Comparison of ENCODE assay signal across 17 cellular contexts in genomic region chr6:105458061-105458460, GRCh38.
"Had no signal": no experiment of that assay in that cellular context is flagged by ENCODE, and none has a peak within 500 bp of the region (broad histone marks: within the 10 kb centered on the region; RNA-seq: fewer than 3 reads in every experiment).

No MANE protein-coding gene starts in this region.

- ATAC-seq: gastrocnemius medialis, heart left ventricle, psoas muscle, right lobe of liver had no signal

- H3K27ac Mint-ChIP-seq: activated B cell treated with CpG ODN at 0.5 μM for 24 hours; activated naive CD8-positive, alpha-beta T cell treated with anti-CD3 and anti-CD28 coated beads, Interleukin-2, amount 10 ng/mL, durations not matched to agents 7 days and 5 days; dendritic cell treated with granulocyte-macrophage colony-stimulating factor and Interleukin-4, amounts not matched to agents 40 ng/mL and 50 ng/mL, for 4 days had no signal

- H3K4me1 ChIP-seq: gastrocnemius medialis, psoas muscle, right lobe of liver, tibial artery had no signal

- H3K36me3 ChIP-seq: gastrocnemius medialis, heart left ventricle, right lobe of liver, tibial artery had no signal

- H3K27me3 Mint-ChIP-seq: dendritic cell treated with granulocyte-macrophage colony-stimulating factor and Interleukin-4, amounts not matched to agents 40 ng/mL and 50 ng/mL, for 4 days had no signal

- H3K36me3 Mint-ChIP-seq: immature natural killer cell had no signal

- H3K4me3 ChIP-seq: gastrocnemius medialis, psoas muscle, right lobe of liver, tibial artery had no signal

- H3K27ac ChIP-seq: gastrocnemius medialis, psoas muscle, right lobe of liver, tibial artery had no signal

- H3K27me3 ChIP-seq: gastrocnemius medialis, heart left ventricle, tibial artery had no signal

- H3K9me3 Mint-ChIP-seq: activated B cell treated with CpG ODN at 0.5 μM for 24 hours; activated naive CD8-positive, alpha-beta T cell treated with anti-CD3 and anti-CD28 coated beads, Interleukin-2, amount 10 ng/mL, durations not matched to agents 7 days and 5 days; dendritic cell treated with granulocyte-macrophage colony-stimulating factor and Interleukin-4, amounts not matched to agents 40 ng/mL and 50 ng/mL, for 4 days; immature natural killer cell had no signal

- DNase-seq: activated B cell treated with CpG ODN at 0.5 μM for 24 hours; activated CD4-positive, alpha-beta T cell treated with anti-CD3 and anti-CD28 coated beads, Interleukin-2, amount 10 ng/mL, durations not matched to agents 24 days and 14 days; activated naive CD8-positive, alpha-beta T cell treated with anti-CD3 and anti-CD28 coated beads, Interleukin-2, amount 10 ng/mL, durations not matched to agents 7 days and 5 days; anterior cingulate cortex; cerebellar nuclear complex; effector memory CD4-positive, alpha-beta T cell; gastrocnemius medialis; heart left ventricle; immature natural killer cell; psoas muscle; right lobe of liver; stimulated activated CD4-positive, alpha-beta T cell treated with anti-CD3 and anti-CD28 coated beads, Interleukin-1b, Interleukin-23, amount 100 ng/mL, for 48 hours; tibial artery had no signal

- H3K9me3 ChIP-seq: gastrocnemius medialis, psoas muscle, right lobe of liver had no signal

- FAIRE-seq: TTC549, urothelium cell line had no signal

- H3K4me3 Mint-ChIP-seq: activated B cell treated with CpG ODN at 0.5 μM for 24 hours; activated CD4-positive, alpha-beta T cell treated with anti-CD3 and anti-CD28 coated beads, Interleukin-2, amount 10 ng/mL, durations not matched to agents 24 days and 14 days; activated naive CD8-positive, alpha-beta T cell treated with anti-CD3 and anti-CD28 coated beads, Interleukin-2, amount 10 ng/mL, durations not matched to agents 7 days and 5 days; dendritic cell treated with granulocyte-macrophage colony-stimulating factor and Interleukin-4, amounts not matched to agents 40 ng/mL and 50 ng/mL, for 4 days; neural crest cell had no signal
